1 cellular context compared by ENCODE assay signal in genomic region chr10:95374597-95375209, GRCh38.
TF ChIP-seq lines count a peak whose summit lies in the region.

No MANE protein-coding gene starts in this region.

TF ChIP-seq in SK-N-SH treated with all-trans-retinoic acid at 6 μM for 48 hours, 23 proteins besides CTCF, POLR2A, EP300 and RAD21 (continued from another document):
- TF ChIP-seq, protein P1, sequence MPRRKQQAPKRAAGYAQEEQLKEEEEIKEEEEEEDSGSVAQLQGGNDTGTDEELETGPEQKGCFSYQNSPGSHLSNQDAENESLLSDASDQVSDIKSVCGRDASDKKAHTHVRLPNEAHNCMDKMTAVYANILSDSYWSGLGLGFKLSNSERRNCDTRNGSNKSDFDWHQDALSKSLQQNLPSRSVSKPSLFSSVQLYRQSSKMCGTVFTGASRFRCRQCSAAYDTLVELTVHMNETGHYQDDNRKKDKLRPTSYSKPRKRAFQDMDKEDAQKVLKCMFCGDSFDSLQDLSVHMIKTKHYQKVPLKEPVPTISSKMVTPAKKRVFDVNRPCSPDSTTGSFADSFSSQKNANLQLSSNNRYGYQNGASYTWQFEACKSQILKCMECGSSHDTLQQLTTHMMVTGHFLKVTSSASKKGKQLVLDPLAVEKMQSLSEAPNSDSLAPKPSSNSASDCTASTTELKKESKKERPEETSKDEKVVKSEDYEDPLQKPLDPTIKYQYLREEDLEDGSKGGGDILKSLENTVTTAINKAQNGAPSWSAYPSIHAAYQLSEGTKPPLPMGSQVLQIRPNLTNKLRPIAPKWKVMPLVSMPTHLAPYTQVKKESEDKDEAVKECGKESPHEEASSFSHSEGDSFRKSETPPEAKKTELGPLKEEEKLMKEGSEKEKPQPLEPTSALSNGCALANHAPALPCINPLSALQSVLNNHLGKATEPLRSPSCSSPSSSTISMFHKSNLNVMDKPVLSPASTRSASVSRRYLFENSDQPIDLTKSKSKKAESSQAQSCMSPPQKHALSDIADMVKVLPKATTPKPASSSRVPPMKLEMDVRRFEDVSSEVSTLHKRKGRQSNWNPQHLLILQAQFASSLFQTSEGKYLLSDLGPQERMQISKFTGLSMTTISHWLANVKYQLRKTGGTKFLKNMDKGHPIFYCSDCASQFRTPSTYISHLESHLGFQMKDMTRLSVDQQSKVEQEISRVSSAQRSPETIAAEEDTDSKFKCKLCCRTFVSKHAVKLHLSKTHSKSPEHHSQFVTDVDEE (CRISPR knock-in tag; IDR thresholded peaks at IDR 0.05), result no peak
- TF ChIP-seq ZC3H10 (CRISPR knock-in tag; IDR thresholded peaks at IDR 0.05) (no peak), ZNF70 (CRISPR knock-in tag; IDR thresholded peaks at IDR 0.05) (no peak), GLIS3 (CRISPR knock-in tag; IDR thresholded peaks at IDR 0.05) (no peak)
